Comparison of ENCODE assay signal across 8 cellular contexts in the genomic region with DNA sequence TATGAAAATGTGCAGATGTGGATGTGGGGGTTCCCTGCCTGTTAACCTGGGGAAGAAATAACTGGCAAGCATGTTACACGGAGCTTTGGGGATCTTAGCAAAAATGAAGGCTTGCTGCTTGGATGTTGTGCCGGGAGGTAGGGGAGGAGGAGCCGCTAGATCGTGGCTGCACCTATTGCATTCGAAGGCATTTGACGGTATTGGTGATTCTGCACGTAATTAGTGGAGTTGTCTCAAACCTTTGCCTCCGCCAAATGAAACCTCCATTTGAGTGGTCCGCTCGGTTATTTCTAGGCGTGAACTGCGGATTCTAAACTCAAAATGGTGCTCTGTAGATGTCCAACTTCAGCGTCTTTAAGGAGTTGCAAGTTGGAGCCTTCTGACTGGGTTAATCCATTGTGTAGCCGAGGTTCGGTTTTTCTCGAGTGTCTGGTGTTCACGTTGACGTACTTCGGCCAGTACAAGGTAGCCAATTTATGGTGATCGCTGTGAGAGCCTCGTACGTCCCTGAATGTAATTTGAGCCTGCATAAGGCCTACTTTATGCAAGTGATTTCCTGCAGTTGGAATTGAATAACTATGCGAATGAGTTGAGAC. TPM values are rescaled to one million over a fixed set of nuclear protein-coding genes. Genes with fewer than 3 reads are reported as not detected.
DNase-seq lines count a peak whose midpoint lies in the region; TF ChIP-seq lines count a peak whose summit lies in the region.

No MANE protein-coding gene starts in this region.

- no peaks in the 10 kb centered on the region for H3K27me3 ChIP-seq in BE2C

- H3K27ac ChIP-seq in KOPT-K1 (ENCODE audit: low read depth, low read length, poor library complexity, severe bottlenecking), result peak overlapping the region; percentile 76

- peak overlapping the region; percentile 84 for H3K4me3 ChIP-seq in BE2C (ENCODE audit: low read depth, low read length)

- DNase-seq in BE2C, result no peak
- peak; percentile 60 for DNase-seq in activated CD8-positive, alpha-beta memory T cell treated with anti-CD3 and anti-CD28 coated beads, Interleukin-2, amount 50 U/mL, for 48 hours
- DNase-seq in germinal center (ENCODE audit: low spot score), result peak; percentile 15
- DNase-seq in renal cortical epithelial cell (ENCODE audit: low read depth), result peak; percentile 19
- DNase-seq in H4 (ENCODE audit: low spot score), result no peak
- no peak for DNase-seq in NCI-H446 (lab: John Stamatoyannopoulos, UW)
- DNase-seq in NCI-H1048 (lab: John Stamatoyannopoulos, UW), result no peak

- H3K9me3 ChIP-seq in BE2C (no peaks in the 10 kb centered on the region), KOPT-K1 (ENCODE audit: insufficient read depth, low read length, poor library complexity, severe bottlenecking) (no peaks in the 10 kb centered on the region)

- no peaks in the 10 kb centered on the region for H3K36me3 ChIP-seq in BE2C
- 0 out of 2 replicates have a peak, but pooled peaks cover 2% of the 10 kb centered on the region for H3K36me3 ChIP-seq in KOPT-K1 (ENCODE audit: insufficient read depth, low read length)

- TF ChIP-seq CTCF in BE2C (IDR thresholded peaks at IDR 0.05; ENCODE audit: low read depth, low read length), result no peak

- H3K4me1 ChIP-seq in BE2C, result peaks cover 18% of the 10 kb centered on the region

RNA-seq across cellular contexts. Expression of gene TNRC6C, which starts 1.5 kb away (rescaled TPM):
- 8.1 TPM for polyA plus RNA-seq in BE2C (2012; ENCODE audit: insufficient read depth, insufficient read length, low read depth)
- 0.52 and 2.3 TPM in 2 replicates for total RNA-seq in renal cortical epithelial cell
- total RNA-seq in H4 (2014; rRNA removed; shearing (Covaris generic)), result 2.6 and 6.9 TPM in 2 replicates

Comparison
In these comparisons a context has a peak if more than half of its experiments do, and no peak if none do; other contexts are left out.
1. DNase-seq: peak in activated CD8-positive, alpha-beta memory T cell treated with anti-CD3 and anti-CD28 coated beads, Interleukin-2, amount 50 U/mL, for 48 hours (single experiment), germinal center (single experiment) and renal cortical epithelial cell (single experiment); none in BE2C (single experiment), H4 (single experiment), NCI-H446 (0 of 2) and NCI-H1048 (single experiment).